Comparison of ENCODE assay signal across 1 cellular context in the genomic region with DNA sequence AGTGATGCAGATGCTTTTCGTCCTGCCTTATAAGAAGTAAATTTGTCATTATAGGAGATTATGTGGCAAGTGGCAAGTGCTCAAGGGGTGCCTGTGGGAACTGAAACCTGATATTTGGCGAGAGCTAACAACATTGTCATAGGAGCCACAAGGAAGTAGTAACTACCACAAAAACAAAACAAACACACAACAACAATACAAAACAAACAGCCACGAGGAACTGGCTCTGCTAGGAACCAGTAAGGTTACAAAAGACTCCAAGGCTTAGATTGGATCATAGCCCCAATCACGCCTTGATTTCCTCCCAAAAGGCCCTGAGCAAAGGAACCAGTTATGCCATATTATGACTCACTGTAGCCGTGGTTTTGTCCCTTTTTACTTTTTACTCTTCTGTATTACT.
TF ChIP-seq lines count a peak whose summit lies in the region.

No MANE protein-coding gene starts in this region.

TF ChIP-seq in IMR-90, 13 proteins besides CTCF, POLR2A, EP300 and RAD21 (continued from another document):
- no peak for TF ChIP-seq RCOR1 (IDR thresholded peaks at IDR 0.05; ENCODE audit: insufficient replicate concordance, low read length)
- TF ChIP-seq BHLHE40 (IDR thresholded peaks at IDR 0.05; ENCODE audit: low read depth, low read length), result no peak
